In genomic region chr12:30415777-30416176, GRCh38 we compare ENCODE assay signal across 1 cellular context.
TF ChIP-seq lines count a peak whose summit lies in the region.

No MANE protein-coding gene starts in this region.

TF ChIP-seq in HepG2, 621 proteins besides CTCF, POLR2A, EP300 and RAD21:
- TF ChIP-seq ATF3 (CRISPR knock-in tag; IDR thresholded peaks at IDR 0.05) (no peak), ZNF546 (CRISPR knock-in tag; conservative IDR thresholded peaks at IDR 0.05) (no peak), HNF1B (CRISPR knock-in tag; IDR thresholded peaks at IDR 0.05) (no peak), CREB3 (CRISPR knock-in tag; IDR thresholded peaks at IDR 0.05) (no peak), NFE2L2 (IDR thresholded peaks at IDR 0.05; ENCODE audit: low read length) (no peak), SCMH1 (CRISPR knock-in tag; IDR thresholded peaks at IDR 0.05; ENCODE audit: borderline replicate concordance) (no peak), HINFP (CRISPR knock-in tag; IDR thresholded peaks at IDR 0.05; ENCODE audit: low read depth) (no peak), IRF1 (CRISPR knock-in tag; IDR thresholded peaks at IDR 0.05; ENCODE audit: low read depth) (no peak), MAFF (IDR thresholded peaks at IDR 0.05; ENCODE audit: low read depth, low read length) (0 out of 2 replicates have a peak, but pooled peaks have one; percentile 3), ESRRA (CRISPR knock-in tag; IDR thresholded peaks at IDR 0.05; ENCODE audit: low read depth) (no peak), ZNF747 (CRISPR knock-in tag; IDR thresholded peaks at IDR 0.05; ENCODE audit: borderline replicate concordance) (no peak), ERF (CRISPR knock-in tag; IDR thresholded peaks at IDR 0.05) (no peak), ATF4 (CRISPR knock-in tag; IDR thresholded peaks at IDR 0.05) (no peak), HOXA5 (CRISPR knock-in tag; IDR thresholded peaks at IDR 0.05) (no peak), ZNF18 (CRISPR knock-in tag; IDR thresholded peaks at IDR 0.05; ENCODE audit: insufficient replicate concordance) (no peak), MAFK (conservative IDR thresholded peaks at IDR 0.05 in 1 of 2, IDR thresholded peaks at IDR 0.05 in 1 of 2; ENCODE audit: low read length in 2 of 2) (peak; percentile 19 to 27; a peak in 1 of 4 replicates)
